9 cellular contexts compared by ENCODE assay signal in genomic region chr10:102674566-102674965, GRCh38. TPM values are rescaled to one million over a fixed set of nuclear protein-coding genes. Genes with fewer than 3 reads are reported as not detected.
DNase-seq lines count a peak whose midpoint lies in the region; ATAC-seq and TF ChIP-seq lines count a peak whose summit lies in the region.
"Had no signal": no experiment of that assay in that cellular context is flagged by ENCODE, and none has a peak within 500 bp of the region (broad histone marks: within the 10 kb centered on the region; RNA-seq: fewer than 3 reads in every experiment).

No MANE protein-coding gene starts in this region.

- in situ Hi-C loops in transverse colon (cut with MboI; ENCODE audit: low pct_ligation_motif_present in 1 of 4, low pct_unique_long_range_greater_than_20kb in 1 of 4, low sequenced_read_pairs in 3 of 4), result no loop called here

- WGBS in transverse colon (ENCODE audit: low coverage in 1 of 2), 2 donors, result 29% methylated on average over 2 of the region's 2 CpGs; no CpG with 5 or more reads in 1 of the 2 donors

- H3K9me3 ChIP-seq in mononuclear cell (ENCODE audit: low read depth, low read length), result no peaks in the 10 kb centered on the region
- H3K9me3 ChIP-seq in transverse colon, result no peaks in the 10 kb centered on the region

- ATAC-seq in activated T-cell treated with anti-CD3 and anti-CD28 coated beads, Interleukin-2, amount 50 U/mL, for 4 hours, result peak; percentile 19 to 26
- no peak for ATAC-seq in GM19324 (IDR thresholded peaks at IDR 0.05; ENCODE audit: low FRiP score, unreplicated experiment)

- TF ChIP-seq CTCF in transverse colon (IDR thresholded peaks at IDR 0.05), result no peak

- H3K27me3 ChIP-seq in mononuclear cell (ENCODE audit: insufficient read depth, low read length) (no peaks in the 10 kb centered on the region), transverse colon (no peaks in the 10 kb centered on the region)

- intact Hi-C loops in transverse colon (cut with DNase I; ENCODE audit: low total_unique reads), result no loop called here

- no peak for TF ChIP-seq POLR2A in transverse colon (IDR thresholded peaks at IDR 0.05)

- no peak for TF ChIP-seq EP300 in transverse colon (IDR thresholded peaks at IDR 0.05; ENCODE audit: low read depth)

- peaks cover 53% of the 10 kb centered on the region for H3K4me1 Mint-ChIP-seq in activated T-cell treated with anti-CD3 and anti-CD28 coated beads, Interleukin-2, amount 50 U/mL, for 4 hours (ENCODE audit: low read depth)

- no peaks in the 10 kb centered on the region for H3K36me3 Mint-ChIP-seq in activated T-cell treated with anti-CD3 and anti-CD28 coated beads, Interleukin-2, amount 50 U/mL, for 4 hours (ENCODE audit: insufficient read depth)

- no peaks in the 10 kb centered on the region for H3K9me3 Mint-ChIP-seq in activated T-cell treated with anti-CD3 and anti-CD28 coated beads, Interleukin-2, amount 50 U/mL, for 4 hours

- H3K4me3 ChIP-seq in mononuclear cell (ENCODE audit: low read length), result peak overlapping the region; percentile 13
- H3K4me3 ChIP-seq in transverse colon, result peak overlapping the region in 2 of 4 donors; percentile 8 to 10

- H3K27ac ChIP-seq in caudate nucleus (ENCODE audit: low read depth, low read length) (peak overlapping the region; percentile 93), transverse colon (peak overlapping the region; percentile 63 to 75 (median 72))

- H3K36me3 ChIP-seq in transverse colon, result no peaks in the 10 kb centered on the region

- H3K4me3 Mint-ChIP-seq in activated T-cell treated with anti-CD3 and anti-CD28 coated beads, Interleukin-2, amount 50 U/mL, for 4 hours, result peak overlapping the region; percentile 63

- H3K4me1 ChIP-seq in mononuclear cell (ENCODE audit: insufficient read depth, low read length) (peaks cover 76% of the 10 kb centered on the region), transverse colon (peaks cover 23 to 62% (median 32%) of the 10 kb centered on the region in 4 donors)

- no peaks in the 10 kb centered on the region for H3K27me3 Mint-ChIP-seq in activated T-cell treated with anti-CD3 and anti-CD28 coated beads, Interleukin-2, amount 50 U/mL, for 4 hours (ENCODE audit: low read depth)

- no peak for DNase-seq in activated T-cell treated with anti-CD3 and anti-CD28 coated beads, Interleukin-2, amount 50 U/mL, for 4 hours
- no peak for DNase-seq in activated T-cell treated with anti-CD3 and anti-CD28 coated beads, Interleukin-2, amount 50 U/mL, for 48 hours
- peak in 4 of 61 donors; percentile 33 to 65 (median 45) for DNase-seq in caudate nucleus (lab: John Stamatoyannopoulos, UW)
- no peak for DNase-seq in transverse colon
- no peak for DNase-seq in mucosa of gallbladder (ENCODE audit: low spot score)
- DNase-seq in HuH-7 (ENCODE audit: low spot score), result no peak
- DNase-seq: NCI-H2107 had no signal

RNA-seq across cellular contexts. Expression of gene TRIM8, which starts 30.3 kb away (rescaled TPM):
- 10 to 100 TPM; 53.9 to 67.6 (median 59.9) TPM for total RNA-seq in activated T-cell treated with anti-CD3 and anti-CD28 coated beads, Interleukin-2, amount 50 U/mL, for 4 hours
- total RNA-seq in mononuclear cell (89.0 TPM), transverse colon (100 to 1,000 TPM in 1 of 4 donors, 10 to 100 TPM in 3; 59.1 to 108 (median 66.8) TPM), mucosa of gallbladder (129 TPM)

RNA-seq across cellular contexts. Expression of gene ARL3, which starts 39.6 kb away (rescaled TPM):
- 1 to 10 TPM; 3.2 to 4.8 (median 3.3) TPM for total RNA-seq in activated T-cell treated with anti-CD3 and anti-CD28 coated beads, Interleukin-2, amount 50 U/mL, for 4 hours
- total RNA-seq in mononuclear cell (0.84 TPM), transverse colon (1 to 10 TPM; 2.2 to 3.4 (median 2.8) TPM), mucosa of gallbladder (11.1 TPM)

RNA-seq across cellular contexts. Expression of gene SFXN2, which starts 39.9 kb away (rescaled TPM):
- 10 to 100 TPM; 29.0 to 33.7 (median 31.2) TPM for total RNA-seq in activated T-cell treated with anti-CD3 and anti-CD28 coated beads, Interleukin-2, amount 50 U/mL, for 4 hours
- total RNA-seq in mononuclear cell (2.2 TPM), transverse colon (10 to 100 TPM in 2 of 4 donors, 1 to 10 TPM in 2; 2.1 to 64.9 (median 7.3) TPM), mucosa of gallbladder (6.4 TPM)
